Comparison of ENCODE assay signal across 8 cellular contexts in genomic region chr7:111561909-111562732, GRCh38. TPM values are rescaled to one million over a fixed set of nuclear protein-coding genes. Genes with fewer than 3 reads are reported as not detected.
DNase-seq lines count a peak whose midpoint lies in the region; ATAC-seq and TF ChIP-seq lines count a peak whose summit lies in the region.

Gene IMMP2L (minus strand): TSS chr7:111562492.

- no peaks in the 10 kb centered on the region for H3K36me3 ChIP-seq in KMS-11 (ENCODE audit: insufficient read depth)

- peaks cover 4% of the 10 kb centered on the region for H3K27me3 Mint-ChIP-seq in activated T-helper 17 cell treated with anti-CD3 and anti-CD28 coated beads, Interleukin-2, amount 50 U/mL, for 72 hours
- peaks cover 0 to 4% of the 10 kb centered on the region in 2 donors for H3K27me3 Mint-ChIP-seq in natural killer cell treated with Interleukin-12 subunit alpha and Interleukin-12 subunit beta and Interleukin-15 and Interleukin-18, amount 100 ng/mL, for 72 hours

- H3K27ac ChIP-seq in KMS-11 = peak within 1 kb of the TSS; percentile 79

- DNase-seq in Daoy (ENCODE audit: low read depth) (peak; percentile 95), RPMI7951 (ENCODE audit: low read depth) (peak; percentile 84), fibroblast of mammary gland (ENCODE audit: low read depth) (peak; percentile 79)
- DNase-seq in natural killer cell treated with Interleukin-12 subunit alpha and Interleukin-12 subunit beta and Interleukin-15 and Interleukin-18, amount 100 ng/mL, for 72 hours (ENCODE audit: low spot score) = peak; percentile 91
- DNase-seq in stimulated activated naive CD4-positive, alpha-beta T cell (lab: John Stamatoyannopoulos, UW) = peak; percentile 78 to 91 (median 85)

- H3K27me3 ChIP-seq in KMS-11 (ENCODE audit: insufficient read depth, low read depth) = no peaks in the 10 kb centered on the region

- peak within 1 kb of the TSS; percentile 96 for H3K9ac ChIP-seq in KMS-11

- H4K20me1 ChIP-seq in KMS-11 (ENCODE audit: insufficient read depth) = no peaks in the 10 kb centered on the region

- no peak within 1 kb of the TSS for H3K4me3 ChIP-seq in KMS-11 (IDR thresholded peaks at IDR 0.05; ENCODE audit: insufficient read depth, low read depth, low read length)
- H3K4me3 ChIP-seq in fibroblast of mammary gland (ENCODE audit: control insufficient read depth, low read depth, low read length) = peak within 1 kb of the TSS; percentile 63

- peaks cover 20% of the 10 kb centered on the region for H3K4me1 Mint-ChIP-seq in activated T-helper 17 cell treated with anti-CD3 and anti-CD28 coated beads, Interleukin-2, amount 50 U/mL, for 72 hours
- peaks cover 8 to 23% of the 10 kb centered on the region in 2 donors for H3K4me1 Mint-ChIP-seq in natural killer cell treated with Interleukin-12 subunit alpha and Interleukin-12 subunit beta and Interleukin-15 and Interleukin-18, amount 100 ng/mL, for 72 hours (ENCODE audit: low read depth in 2 of 2)

- peak within 1 kb of the TSS; percentile 91 for H3K4me2 ChIP-seq in KMS-11

- TF ChIP-seq CTCF in KMS-11 (conservative IDR thresholded peaks at IDR 0.05; ENCODE audit: low read depth, low read length) = peak; percentile 33; the same call in 1 of the 2 replicates
- no peak for TF ChIP-seq CTCF in fibroblast of mammary gland (conservative IDR thresholded peaks at IDR 0.05; ENCODE audit: control insufficient read depth, insufficient read depth, low read depth, low read length)

- peak within 1 kb of the TSS; percentile 84 for H3K4me3 Mint-ChIP-seq in activated T-helper 17 cell treated with anti-CD3 and anti-CD28 coated beads, Interleukin-2, amount 50 U/mL, for 72 hours
- H3K4me3 Mint-ChIP-seq in natural killer cell treated with Interleukin-12 subunit alpha and Interleukin-12 subunit beta and Interleukin-15 and Interleukin-18, amount 100 ng/mL, for 72 hours = peak within 1 kb of the TSS; percentile 87

- H3K36me3 Mint-ChIP-seq in activated T-helper 17 cell treated with anti-CD3 and anti-CD28 coated beads, Interleukin-2, amount 50 U/mL, for 72 hours (ENCODE audit: low read depth) = peaks cover 28% of the 10 kb centered on the region
- H3K36me3 Mint-ChIP-seq in natural killer cell treated with Interleukin-12 subunit alpha and Interleukin-12 subunit beta and Interleukin-15 and Interleukin-18, amount 100 ng/mL, for 72 hours = peaks cover 6% of the 10 kb centered on the region

- peaks cover 20% of the 10 kb centered on the region; the same call in 1 of the 2 replicates for H3K79me2 ChIP-seq in KMS-11 (ENCODE audit: insufficient read depth, low read depth)

- peak within 1 kb of the TSS; percentile 89 for H3K27ac Mint-ChIP-seq in activated T-helper 17 cell treated with anti-CD3 and anti-CD28 coated beads, Interleukin-2, amount 50 U/mL, for 72 hours
- peak within 1 kb of the TSS; percentile 46 to 78 for H3K27ac Mint-ChIP-seq in natural killer cell treated with Interleukin-12 subunit alpha and Interleukin-12 subunit beta and Interleukin-15 and Interleukin-18, amount 100 ng/mL, for 72 hours

- peak within 1 kb of the TSS; percentile 84 for H2AFZ ChIP-seq in KMS-11 (ENCODE audit: low read depth)

- peak; percentile 89 for ATAC-seq in GM21737 (IDR thresholded peaks at IDR 0.05; ENCODE audit: unreplicated experiment)
- peak; percentile 95 for ATAC-seq in activated T-helper 17 cell treated with anti-CD3 and anti-CD28 coated beads, Interleukin-2, amount 50 U/mL, for 72 hours (replicated peaks)
- ATAC-seq in natural killer cell treated with Interleukin-12 subunit alpha and Interleukin-12 subunit beta and Interleukin-15 and Interleukin-18, amount 100 ng/mL, for 72 hours = peak; percentile 97 to 99

- peaks cover 50% of the 10 kb centered on the region for H3K4me1 ChIP-seq in KMS-11 (ENCODE audit: low read depth, poor library complexity, severe bottlenecking)

- no peaks in the 10 kb centered on the region for H3K9me3 Mint-ChIP-seq in activated T-helper 17 cell treated with anti-CD3 and anti-CD28 coated beads, Interleukin-2, amount 50 U/mL, for 72 hours
- no peaks in the 10 kb centered on the region for H3K9me3 Mint-ChIP-seq in natural killer cell treated with Interleukin-12 subunit alpha and Interleukin-12 subunit beta and Interleukin-15 and Interleukin-18, amount 100 ng/mL, for 72 hours

RNA-seq across cellular contexts. Expression of gene IMMP2L, which starts in this region (rescaled TPM):
- total RNA-seq in Daoy (2014; rRNA removed; shearing (Covaris generic)) = 13.6 and 17.7 TPM in 2 replicates
- 9.8 and 10.5 TPM in 2 replicates for total RNA-seq in RPMI7951 (2014; rRNA removed; shearing (Covaris generic))
- total RNA-seq in activated T-helper 17 cell treated with anti-CD3 and anti-CD28 coated beads, Interleukin-2, amount 50 U/mL, for 72 hours = 10 to 100 TPM in 1 of 2 donors, 1 to 10 TPM in 1; 9.5 to 27.6 TPM
- total RNA-seq in natural killer cell treated with Interleukin-12 subunit alpha and Interleukin-12 subunit beta and Interleukin-15 and Interleukin-18, amount 100 ng/mL, for 72 hours = 10 to 100 TPM; 10.9 to 12.7 TPM
